In genomic region chr2:236571161-236571560, GRCh38 we compare ENCODE assay signal across 1 cellular context.
TF ChIP-seq lines count a peak whose summit lies in the region.

No MANE protein-coding gene starts in this region.

TF ChIP-seq in GM23338, 12 proteins besides CTCF, POLR2A, EP300 and RAD21 (continued from another document):
- TF ChIP-seq ZNF462 (CRISPR knock-in tag; IDR thresholded peaks at IDR 0.05), result no peak
- no peak for TF ChIP-seq ETS1 (IDR thresholded peaks at IDR 0.05)
